Comparison of ENCODE assay signal across 20 cellular contexts in genomic region chrY:8335299-8335835, GRCh38.
"Had no signal": no experiment of that assay in that cellular context is flagged by ENCODE, and none has a peak within 500 bp of the region (broad histone marks: within the 10 kb centered on the region; RNA-seq: fewer than 3 reads in every experiment).

No MANE protein-coding gene starts in this region.

- DNase-seq: activated CD4-positive, alpha-beta T cell treated with anti-CD3 and anti-CD28 coated beads, Interleukin-2, amount 10 ng/mL, durations not matched to agents 7 days and 5 days; activated CD4-positive, CD25-positive, alpha-beta regulatory T cell; activated CD8-positive, alpha-beta memory T cell treated with anti-CD3 and anti-CD28 coated beads for 24 hours; activated gamma-delta T cell treated with Interleukin-2 at 50 U/mL for 16 hours; activated T-cell treated with anti-CD3 and anti-CD28 coated beads, Interleukin-2, amount 50 U/mL, for 1 hour; anterior cingulate cortex; dermis blood vessel endothelial cell; effector CD4-positive, alpha-beta T cell; kidney glomerular epithelial cell; lower lobe of right lung; mesenchymal stem cell; naive thymus-derived CD8-positive, alpha-beta T cell; occipital lobe; psoas muscle; sigmoid colon; small intestine had no signal

- H3K36me3 Mint-ChIP-seq: naive thymus-derived CD8-positive, alpha-beta T cell; stimulated activated memory B cell treated with anti-CD40 and anti-IgM and Interleukin-4, amounts not matched to agents 10 μg/mL and 1 μg/mL and 100 μg/mL, for 72 hours had no signal

- H3K4me3 ChIP-seq: lower lobe of right lung, psoas muscle, sigmoid colon, SK-N-MC, tibial nerve had no signal

- H3K4me3 Mint-ChIP-seq: activated CD4-positive, alpha-beta T cell treated with anti-CD3 and anti-CD28 coated beads, Interleukin-2, amount 10 ng/mL, durations not matched to agents 7 days and 5 days; naive thymus-derived CD8-positive, alpha-beta T cell; neural crest cell; stimulated activated memory B cell treated with anti-CD40 and anti-IgM and Interleukin-4, amounts not matched to agents 10 μg/mL and 1 μg/mL and 100 μg/mL, for 72 hours had no signal

- ATAC-seq: lower lobe of right lung; naive thymus-derived CD8-positive, alpha-beta T cell; psoas muscle; stimulated activated memory B cell treated with anti-CD40 and anti-IgM and Interleukin-4, amounts not matched to agents 10 μg/mL and 1 μg/mL and 100 μg/mL, for 72 hours had no signal

- H3K27ac Mint-ChIP-seq: activated CD4-positive, alpha-beta T cell treated with anti-CD3 and anti-CD28 coated beads, Interleukin-2, amount 10 ng/mL, durations not matched to agents 7 days and 5 days; naive thymus-derived CD8-positive, alpha-beta T cell; stimulated activated memory B cell treated with anti-CD40 and anti-IgM and Interleukin-4, amounts not matched to agents 10 μg/mL and 1 μg/mL and 100 μg/mL, for 72 hours had no signal

- H3K27me3 Mint-ChIP-seq: activated CD4-positive, alpha-beta T cell treated with anti-CD3 and anti-CD28 coated beads, Interleukin-2, amount 10 ng/mL, durations not matched to agents 7 days and 5 days; naive thymus-derived CD8-positive, alpha-beta T cell; stimulated activated memory B cell treated with anti-CD40 and anti-IgM and Interleukin-4, amounts not matched to agents 10 μg/mL and 1 μg/mL and 100 μg/mL, for 72 hours had no signal

- H3K4me1 Mint-ChIP-seq: activated CD4-positive, alpha-beta T cell treated with anti-CD3 and anti-CD28 coated beads, Interleukin-2, amount 10 ng/mL, durations not matched to agents 7 days and 5 days; naive thymus-derived CD8-positive, alpha-beta T cell; neural crest cell; stimulated activated memory B cell treated with anti-CD40 and anti-IgM and Interleukin-4, amounts not matched to agents 10 μg/mL and 1 μg/mL and 100 μg/mL, for 72 hours had no signal

- H3K9me3 Mint-ChIP-seq: activated CD4-positive, alpha-beta T cell treated with anti-CD3 and anti-CD28 coated beads, Interleukin-2, amount 10 ng/mL, durations not matched to agents 7 days and 5 days; naive thymus-derived CD8-positive, alpha-beta T cell; neural crest cell; stimulated activated memory B cell treated with anti-CD40 and anti-IgM and Interleukin-4, amounts not matched to agents 10 μg/mL and 1 μg/mL and 100 μg/mL, for 72 hours had no signal
